ENCODE assay signal across 1 cellular context in the genomic region with DNA sequence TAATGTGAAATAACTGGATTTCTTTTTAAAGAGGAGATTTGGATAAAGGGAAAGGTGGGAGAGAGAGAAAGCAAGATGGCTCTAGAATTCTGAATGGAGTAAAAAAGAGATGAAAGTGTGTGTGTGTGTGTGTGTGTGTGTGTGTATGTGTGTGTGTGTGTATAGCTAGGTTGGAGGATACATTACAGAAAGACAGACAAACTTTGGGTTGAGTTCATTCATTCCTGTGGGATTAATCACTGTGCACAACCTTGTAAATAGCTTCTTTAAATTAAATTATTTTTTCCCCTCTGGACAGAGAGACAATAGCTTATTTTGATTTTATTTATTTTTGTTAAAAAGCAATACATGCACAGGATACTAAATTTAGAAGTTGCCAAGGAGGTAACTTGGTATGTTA.
TF ChIP-seq lines count a peak whose summit lies in the region.

No MANE protein-coding gene starts in this region.

TF ChIP-seq in IMR-90, 13 proteins besides CTCF, POLR2A, EP300 and RAD21:
- no peak for TF ChIP-seq MAZ (IDR thresholded peaks at IDR 0.05; ENCODE audit: borderline replicate concordance, low read depth, low read length)
- no peak for TF ChIP-seq CHD1 (IDR thresholded peaks at IDR 0.05; ENCODE audit: low read depth, low read length)
